ENCODE assay signal across 28 cellular contexts in genomic region chr21:39602793-39603192, GRCh38. TPM values are rescaled to one million over a fixed set of nuclear protein-coding genes. Genes with fewer than 3 reads are reported as not detected.
A peak's percentile ranks its signal among the peaks of the same experiment; 100 is the strongest.
DNase-seq lines count a peak whose midpoint lies in the region; ATAC-seq, FAIRE-seq and TF ChIP-seq lines count a peak whose summit lies in the region.
"Had no signal": no experiment of that assay in that cellular context is flagged by ENCODE, and none has a peak within 500 bp of the region (broad histone marks: within the 10 kb centered on the region; RNA-seq: fewer than 3 reads in every experiment).

No MANE protein-coding gene starts in this region.

- H3K4me3 Mint-ChIP-seq in glutamatergic neuron (ENCODE audit: unreplicated experiment): no peak overlapping the region
- H3K4me3 Mint-ChIP-seq: CD14-positive monocyte; CD4-positive, alpha-beta memory T cell; CD4-positive, CD25-positive, alpha-beta regulatory T cell; CD8-positive, alpha-beta memory T cell had no signal

- TF ChIP-seq EP300 in H1 (IDR thresholded peaks at IDR 0.05; ENCODE audit: borderline replicate concordance in 1 of 2, low read depth in 2 of 2, low read length in 2 of 2): no peak

- H3K79me2 ChIP-seq in MM.1S (ENCODE audit: low read length) (no peaks in the 10 kb centered on the region), H1 (ENCODE audit: control insufficient read depth in 1 of 2, insufficient read depth in 2 of 2, low read length in 2 of 2) (no peaks in the 10 kb centered on the region)

- no peak overlapping the region for H2AK5ac ChIP-seq in H1 (ENCODE audit: low read depth, low read length)

- TF ChIP-seq POLR2A in H1 (IDR thresholded peaks at IDR 0.05; ENCODE audit: control extremely low read depth in 1 of 2, low read depth in 2 of 2, low read length in 2 of 2): no peak

- H3K27me3 ChIP-seq in MM.1S (replicated peaks; ENCODE audit: insufficient read depth, low read length) (no peaks in the 10 kb centered on the region), H1 (replicated peaks in 1 of 4; ENCODE audit: control insufficient read depth in 3 of 4, extremely low read depth in 1 of 4, insufficient read depth in 3 of 4, low read length in 3 of 4) (no peaks in the 10 kb centered on the region), psoas muscle (ENCODE audit: insufficient read depth in 3 of 3, low read length in 2 of 3) (peaks cover 0 to 12% (median 3%) of the 10 kb centered on the region in 3 donors)
- H3K27me3 ChIP-seq: BE2C, BLaER1 had no signal

- H3K23ac ChIP-seq in H1 (ENCODE audit: insufficient read length): no peak overlapping the region

- H2BK12ac ChIP-seq in H1 (ENCODE audit: low read depth, low read length): no peak overlapping the region

- H3K4ac ChIP-seq in H1 (replicated peaks; ENCODE audit: insufficient read length, low read depth, low read length): no peak overlapping the region

- peaks cover 23% of the 10 kb centered on the region for H3K4me1 Mint-ChIP-seq in glutamatergic neuron (ENCODE audit: low read depth, unreplicated experiment)
- H3K4me1 Mint-ChIP-seq: CD14-positive monocyte; CD4-positive, alpha-beta memory T cell; CD4-positive, CD25-positive, alpha-beta regulatory T cell; CD8-positive, alpha-beta memory T cell had no signal

- H3K79me1 ChIP-seq in H1 (ENCODE audit: low read depth, low read length): no peaks in the 10 kb centered on the region

- H3K36me3 Mint-ChIP-seq in glutamatergic neuron (ENCODE audit: unreplicated experiment): no peaks in the 10 kb centered on the region
- H3K36me3 Mint-ChIP-seq: CD14-positive monocyte; CD4-positive, alpha-beta memory T cell; CD4-positive, CD25-positive, alpha-beta regulatory T cell; CD8-positive, alpha-beta memory T cell had no signal

- H3K27ac ChIP-seq in MM.1S (ENCODE audit: low read length) (no peak overlapping the region), H1 (ENCODE audit: low read depth, low read length) (no peak overlapping the region), psoas muscle (no peak overlapping the region)
- H3K27ac ChIP-seq: BLaER1 had no signal

- H2BK5ac ChIP-seq in H1 (ENCODE audit: low read depth, low read length): no peak overlapping the region

- H3K27ac Mint-ChIP-seq in glutamatergic neuron (ENCODE audit: unreplicated experiment): peak overlapping the region; percentile 36
- H3K27ac Mint-ChIP-seq: CD4-positive, CD25-positive, alpha-beta regulatory T cell; CD8-positive, alpha-beta memory T cell had no signal

- TF ChIP-seq RAD21 in H1 (IDR thresholded peaks at IDR 0.05 in 1 of 2, conservative IDR thresholded peaks at IDR 0.05 in 1 of 2; ENCODE audit: low read depth in 2 of 2, low read length in 2 of 2): no peak

- H3K4me3 ChIP-seq in MM.1S (ENCODE audit: low read length) (no peak overlapping the region), H1 (ENCODE audit: extremely low read depth in 1 of 4, insufficient read depth in 2 of 4, low read depth in 3 of 4, low read length in 4 of 4) (no peak overlapping the region), psoas muscle (no peak overlapping the region)
- H3K4me3 ChIP-seq: BLaER1, GM12878 had no signal

- ATAC-seq in psoas muscle (no peak), GM21528 (IDR thresholded peaks at IDR 0.05; ENCODE audit: low FRiP score, unreplicated experiment) (no peak), HG03045 (IDR thresholded peaks at IDR 0.05; ENCODE audit: unreplicated experiment) (no peak)
- ATAC-seq: GM12878 had no signal

- H4K20me1 ChIP-seq in MM.1S (ENCODE audit: insufficient read depth, low read length) (no peaks in the 10 kb centered on the region), H1 (replicated peaks in 1 of 2; ENCODE audit: control insufficient read depth in 1 of 2, insufficient read depth in 2 of 2, low read length in 2 of 2) (no peaks in the 10 kb centered on the region)
- H4K20me1 ChIP-seq: BLaER1 had no signal

- H2BK120ac ChIP-seq in H1 (replicated peaks; ENCODE audit: low read depth, low read length): no peak overlapping the region

- no peaks in the 10 kb centered on the region for H3K9me2 ChIP-seq in MM.1S (replicated peaks; ENCODE audit: insufficient read depth, low read length)

- no peak overlapping the region for H4K91ac ChIP-seq in H1 (replicated peaks; ENCODE audit: insufficient read length, low read length)

- H3K56ac ChIP-seq in H1 (replicated peaks; ENCODE audit: insufficient read length, low read depth, low read length): no peak overlapping the region

- no peak overlapping the region for H3K14ac ChIP-seq in H1 (ENCODE audit: insufficient read length)

- H3K27me3 Mint-ChIP-seq in glutamatergic neuron (ENCODE audit: unreplicated experiment): peaks cover 4% of the 10 kb centered on the region
- H3K27me3 Mint-ChIP-seq: CD4-positive, CD25-positive, alpha-beta regulatory T cell had no signal

- no peak for FAIRE-seq in H1 (lab: Jason Lieb, UNC)
- FAIRE-seq: A204.1, GM12878, GM12892, GM18507 had no signal

- H3K9me3 Mint-ChIP-seq in glutamatergic neuron (ENCODE audit: unreplicated experiment): peaks cover 4% of the 10 kb centered on the region
- H3K9me3 Mint-ChIP-seq: CD14-positive monocyte; CD8-positive, alpha-beta memory T cell had no signal

- no peaks in the 10 kb centered on the region for H3F3A ChIP-seq in MM.1S (ENCODE audit: insufficient read depth, low read length)

- CTCF ChIA-PET in H1 (lab: Charles Lee; ENCODE audit: partially characterized antibody): interaction anchor here (2.1 kb wide), 1 partner anchor 22 kb away, joined by 10 read pairs; no protein-coding TSS in a partner anchor

- WGBS in H1 (ENCODE audit: extremely low coverage in 1 of 2, insufficient coverage in 1 of 2, insufficient read length in 1 of 2, insufficient replicate concordance in 2 of 2, low coverage in 1 of 2, low lambda C conversion rate in 2 of 2, missing lambda C conversion rate in 1 of 2), 2 experiments: 94% methylated on average over 4 of the region's 4 CpGs; no CpG with 5 or more reads in 1 of the 2 experiments
- WGBS in psoas muscle, 3 donors: 92 to 95% (median 92%) methylated on average over 4 of the region's 4 CpGs

- no peak overlapping the region for H3K4me2 ChIP-seq in MM.1S (ENCODE audit: low read depth, low read length)
- no peak overlapping the region for H3K4me2 ChIP-seq in H1 (ENCODE audit: insufficient read depth in 1 of 2, low read depth in 2 of 2, low read length in 2 of 2)
- H3K4me2 ChIP-seq: BLaER1 had no signal

- H2BK20ac ChIP-seq in H1 (ENCODE audit: low read length): no peak overlapping the region

- no peaks in the 10 kb centered on the region for H3K23me2 ChIP-seq in H1 (ENCODE audit: low read depth, low read length)

- no peak overlapping the region for H3K18ac ChIP-seq in H1 (ENCODE audit: extremely low read depth, low read length)

- intact Hi-C loops in psoas muscle (cut with DNase I): no loop called here

- H3K9ac ChIP-seq in MM.1S (ENCODE audit: low read length) (no peak overlapping the region), H1 (replicated peaks in 1 of 4; ENCODE audit: extremely low read depth in 1 of 4, low read depth in 3 of 4, low read length in 3 of 4) (no peak overlapping the region)
- H3K9ac ChIP-seq: BLaER1 had no signal

- no peak overlapping the region for H2BK15ac ChIP-seq in H1 (ENCODE audit: low read length)

- H4K8ac ChIP-seq in H1 (ENCODE audit: extremely low read depth, insufficient read depth, low read length): no peak overlapping the region

- H3K36me3 ChIP-seq in MM.1S (replicated peaks; ENCODE audit: insufficient read depth, low read length) (no peaks in the 10 kb centered on the region), H1 (ENCODE audit: control insufficient read depth in 2 of 4, insufficient read depth in 4 of 4, low read length in 3 of 4) (peaks cover 0 to 28% (median 8%) of the 10 kb centered on the region in 4 experiments; a peak in 5 of 8 replicates), psoas muscle (ENCODE audit: insufficient read depth in 1 of 2, low read depth in 1 of 2) (no peaks in the 10 kb centered on the region)
- H3K36me3 ChIP-seq: BE2C, BLaER1 had no signal

- POLR2A ChIA-PET in H1 (lab: Charles Lee; ENCODE audit: partially characterized antibody): interaction anchor here (1.2 to 2.5 kb wide), 4 partner anchors 8 to 53 kb away, joined by 3 to 16 read pairs (median 5); no protein-coding TSS in a partner anchor

- no peak overlapping the region for H4K5ac ChIP-seq in H1 (ENCODE audit: insufficient read length, low read depth, low read length)

- DNase-seq in MM.1S (no peak), H1 (ENCODE audit: low read depth in 1 of 2, low spot score in 2 of 2) (no peak), glutamatergic neuron (no peak), psoas muscle (no peak)
- DNase-seq: 8988T; ACHN; BE2C; C1 segment of cervical spinal cord; CD4-positive, alpha-beta memory T cell; CD4-positive, CD25-positive, alpha-beta regulatory T cell; CD8-positive, alpha-beta memory T cell; COR-L47; DMS 273 treated with DMSO at 0.1 percent for 48 hours; DMS153; DMS53; DMS79; DND-41; EL; GDM1 had no signal

- H3K4me1 ChIP-seq in MM.1S (ENCODE audit: low read length) (no peaks in the 10 kb centered on the region), H1 (replicated peaks in 1 of 4; ENCODE audit: control insufficient read depth in 3 of 4, insufficient read depth in 4 of 4, low read length in 3 of 4) (no peaks in the 10 kb centered on the region; a peak in 1 of 7 replicates), psoas muscle (no peaks in the 10 kb centered on the region)
- H3K4me1 ChIP-seq: BE2C had no signal

- H2AFZ ChIP-seq in MM.1S (ENCODE audit: low read length) (0 out of 2 replicates have a peak overlapping the region, but pooled peaks have one; percentile 9), H1 (ENCODE audit: low read length) (no peak overlapping the region)

- H3K9me3 ChIP-seq in MM.1S (replicated peaks; ENCODE audit: insufficient read depth, low read length) (no peaks in the 10 kb centered on the region), H1 (ENCODE audit: insufficient read depth in 2 of 2, low read depth in 1 of 2, low read length in 1 of 2) (no peaks in the 10 kb centered on the region; a peak in 1 of 4 replicates), psoas muscle (no peaks in the 10 kb centered on the region)
- H3K9me3 ChIP-seq: BE2C, BLaER1 had no signal

- no peak for TF ChIP-seq CTCF in MM.1S (IDR thresholded peaks at IDR 0.05; ENCODE audit: low read length)
- no peak for TF ChIP-seq CTCF in H1 (IDR thresholded peaks at IDR 0.05; ENCODE audit: control extremely low read depth in 1 of 3, insufficient read depth in 1 of 3, low read depth in 1 of 3, low read length in 3 of 3)
- no peak for TF ChIP-seq CTCF in glutamatergic neuron (IDR thresholded peaks at IDR 0.05; ENCODE audit: partially characterized antibody, unreplicated experiment)
- TF ChIP-seq CTCF in psoas muscle (IDR thresholded peaks at IDR 0.05): no peak

RNA-seq across cellular contexts. Expression of gene B3GALT5, which starts 9.9 kb away (rescaled TPM):
- total RNA-seq in H1 (2021; fragmentation: NEBNext Ultra II Directional; extraction: Animal tissue kit (Norgen Biotek cat#: 25700)): 23.8 and 25.1 TPM in 2 replicates
- polyA plus RNA-seq in H1 (2011; rRNA removed) (11.9 and 12.4 TPM in 2 replicates), psoas muscle (under 1 TPM in 2 of 3 donors, not detected in 1; under 0.01 to 0.01 TPM)
- polyA plus RNA-seq in H1 (2011; cell fraction: cytosol; rRNA removed): 9.7 TPM
- polyA plus RNA-seq in H1 (2011; cell fraction: nucleus; rRNA removed): 25.2 TPM
- polyA plus RNA-seq in H1 (2012, experiment 1 of 2): 9.9 to 15.2 TPM (median 12.4 TPM) in 4 replicates
- polyA plus RNA-seq in H1 (2012, experiment 2 of 2): 1.6 TPM
- polyA plus RNA-seq in H1 (2013, experiment 1 of 2): 19.2 TPM
- 18.8 TPM for polyA plus RNA-seq in H1 (2013, experiment 2 of 2)
- polyA minus RNA-seq in H1 (2011; rRNA and poly(A)+ RNA removed): 47.8 and 63.7 TPM in 2 replicates
- 24.7 TPM for polyA minus RNA-seq in H1 (2011; cell fraction: cytosol; rRNA and poly(A)+ RNA removed)
- polyA minus RNA-seq in H1 (2011; cell fraction: nucleus; rRNA and poly(A)+ RNA removed): 38.0 TPM
- total RNA-seq in glutamatergic neuron (ENCODE audit: unreplicated experiment) (0.25 TPM), psoas muscle (1 to 10 TPM in 1 of 4 donors, under 1 TPM in 2, not detected in 1; 0.06 to 1.0 (median 0.30) TPM)
- total RNA-seq: CD4-positive, alpha-beta memory T cell; CD4-positive, CD25-positive, alpha-beta regulatory T cell; CD8-positive, alpha-beta memory T cell; G401 had no signal
- polyA plus RNA-seq: CD14-positive monocyte; CD4-positive, alpha-beta memory T cell; CD4-positive, CD25-positive, alpha-beta regulatory T cell; CD8-positive, alpha-beta memory T cell had no signal

Comparison
In these comparisons a context has a peak if more than half of its experiments do, and no peak if none do; other contexts are left out.
1. RNA of gene B3GALT5, which starts 9.9 kb away (total RNA-seq): 23.8 to 25.1 TPM in H1; 0.06 to 1.0 TPM in psoas muscle and 0.25 TPM in glutamatergic neuron (single experiment); every median in the first group is over 10 times any median in the second.